Comparison of ENCODE assay signal across 8 cellular contexts in the genomic region with DNA sequence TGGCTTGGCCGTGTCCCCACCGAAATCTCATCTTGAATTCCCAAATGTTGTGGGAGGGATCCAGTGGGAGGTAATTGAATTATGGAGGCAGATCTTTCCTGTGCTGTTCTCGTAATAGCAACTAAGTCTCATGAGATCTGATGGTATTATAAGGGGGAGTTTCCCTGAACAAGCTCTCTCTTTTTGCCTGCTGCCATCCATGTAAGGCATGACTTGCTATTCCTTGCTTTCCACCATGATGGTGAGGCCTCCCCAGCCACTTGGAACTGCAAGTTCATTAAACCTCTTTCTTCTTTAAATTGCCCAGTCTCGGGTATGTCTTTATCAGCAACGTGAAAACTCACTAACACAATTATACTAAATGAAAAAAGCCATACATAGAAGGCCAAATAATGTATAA.
"Had no signal": no experiment of that assay in that cellular context is flagged by ENCODE, and none has a peak within 500 bp of the region (broad histone marks: within the 10 kb centered on the region; RNA-seq: fewer than 3 reads in every experiment).

No MANE protein-coding gene starts in this region.

- H3K27ac ChIP-seq: HL-60, KMS-11 had no signal

- H3K4me3 Mint-ChIP-seq: IgD-negative memory B cell had no signal

- H3K27me3 Mint-ChIP-seq: IgD-negative memory B cell had no signal

- H3K4me2 ChIP-seq: KMS-11 had no signal

- FAIRE-seq: HepG2, HTR-8/SVneo had no signal

- ATAC-seq: HepG2 had no signal

- H3K9ac ChIP-seq: KMS-11 had no signal

- DNase-seq: IMR-90, KBM-7, KG1 had no signal
